Comparison of ENCODE assay signal across 1 cellular context in the genomic region with DNA sequence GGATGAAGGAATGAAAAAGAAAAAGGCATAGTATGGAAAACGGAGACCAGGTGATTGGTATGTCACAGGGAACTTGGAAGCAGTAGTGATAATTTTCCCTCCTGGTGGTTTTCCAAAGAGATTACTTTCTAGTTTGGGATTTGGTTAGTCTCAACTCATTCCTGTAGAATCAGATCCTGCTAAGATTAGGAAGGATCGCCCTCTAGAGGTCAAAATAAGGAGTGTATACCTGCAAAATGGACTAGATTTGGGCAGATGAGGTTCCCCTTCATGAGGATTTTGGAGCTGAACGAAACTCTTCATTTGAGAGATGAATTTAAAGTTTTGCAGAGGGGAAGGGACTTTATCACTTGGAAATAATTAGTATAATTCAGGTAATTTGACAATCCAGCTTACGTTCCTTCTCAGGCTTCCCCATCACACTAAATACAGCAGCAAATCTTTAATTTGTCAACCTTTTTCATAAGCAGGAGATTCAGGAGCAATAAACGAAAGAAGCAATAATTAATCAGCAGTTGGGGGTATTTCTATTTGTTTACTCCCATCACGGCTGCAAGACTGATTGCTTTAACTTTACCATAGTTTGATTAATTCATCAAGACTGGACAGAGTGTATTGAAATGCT.
TF ChIP-seq lines count a peak whose summit lies in the region.

No MANE protein-coding gene starts in this region.

TF ChIP-seq in H1, 55 proteins besides CTCF, POLR2A, EP300 and RAD21 (continued from another document):
- TF ChIP-seq, protein P1, sequence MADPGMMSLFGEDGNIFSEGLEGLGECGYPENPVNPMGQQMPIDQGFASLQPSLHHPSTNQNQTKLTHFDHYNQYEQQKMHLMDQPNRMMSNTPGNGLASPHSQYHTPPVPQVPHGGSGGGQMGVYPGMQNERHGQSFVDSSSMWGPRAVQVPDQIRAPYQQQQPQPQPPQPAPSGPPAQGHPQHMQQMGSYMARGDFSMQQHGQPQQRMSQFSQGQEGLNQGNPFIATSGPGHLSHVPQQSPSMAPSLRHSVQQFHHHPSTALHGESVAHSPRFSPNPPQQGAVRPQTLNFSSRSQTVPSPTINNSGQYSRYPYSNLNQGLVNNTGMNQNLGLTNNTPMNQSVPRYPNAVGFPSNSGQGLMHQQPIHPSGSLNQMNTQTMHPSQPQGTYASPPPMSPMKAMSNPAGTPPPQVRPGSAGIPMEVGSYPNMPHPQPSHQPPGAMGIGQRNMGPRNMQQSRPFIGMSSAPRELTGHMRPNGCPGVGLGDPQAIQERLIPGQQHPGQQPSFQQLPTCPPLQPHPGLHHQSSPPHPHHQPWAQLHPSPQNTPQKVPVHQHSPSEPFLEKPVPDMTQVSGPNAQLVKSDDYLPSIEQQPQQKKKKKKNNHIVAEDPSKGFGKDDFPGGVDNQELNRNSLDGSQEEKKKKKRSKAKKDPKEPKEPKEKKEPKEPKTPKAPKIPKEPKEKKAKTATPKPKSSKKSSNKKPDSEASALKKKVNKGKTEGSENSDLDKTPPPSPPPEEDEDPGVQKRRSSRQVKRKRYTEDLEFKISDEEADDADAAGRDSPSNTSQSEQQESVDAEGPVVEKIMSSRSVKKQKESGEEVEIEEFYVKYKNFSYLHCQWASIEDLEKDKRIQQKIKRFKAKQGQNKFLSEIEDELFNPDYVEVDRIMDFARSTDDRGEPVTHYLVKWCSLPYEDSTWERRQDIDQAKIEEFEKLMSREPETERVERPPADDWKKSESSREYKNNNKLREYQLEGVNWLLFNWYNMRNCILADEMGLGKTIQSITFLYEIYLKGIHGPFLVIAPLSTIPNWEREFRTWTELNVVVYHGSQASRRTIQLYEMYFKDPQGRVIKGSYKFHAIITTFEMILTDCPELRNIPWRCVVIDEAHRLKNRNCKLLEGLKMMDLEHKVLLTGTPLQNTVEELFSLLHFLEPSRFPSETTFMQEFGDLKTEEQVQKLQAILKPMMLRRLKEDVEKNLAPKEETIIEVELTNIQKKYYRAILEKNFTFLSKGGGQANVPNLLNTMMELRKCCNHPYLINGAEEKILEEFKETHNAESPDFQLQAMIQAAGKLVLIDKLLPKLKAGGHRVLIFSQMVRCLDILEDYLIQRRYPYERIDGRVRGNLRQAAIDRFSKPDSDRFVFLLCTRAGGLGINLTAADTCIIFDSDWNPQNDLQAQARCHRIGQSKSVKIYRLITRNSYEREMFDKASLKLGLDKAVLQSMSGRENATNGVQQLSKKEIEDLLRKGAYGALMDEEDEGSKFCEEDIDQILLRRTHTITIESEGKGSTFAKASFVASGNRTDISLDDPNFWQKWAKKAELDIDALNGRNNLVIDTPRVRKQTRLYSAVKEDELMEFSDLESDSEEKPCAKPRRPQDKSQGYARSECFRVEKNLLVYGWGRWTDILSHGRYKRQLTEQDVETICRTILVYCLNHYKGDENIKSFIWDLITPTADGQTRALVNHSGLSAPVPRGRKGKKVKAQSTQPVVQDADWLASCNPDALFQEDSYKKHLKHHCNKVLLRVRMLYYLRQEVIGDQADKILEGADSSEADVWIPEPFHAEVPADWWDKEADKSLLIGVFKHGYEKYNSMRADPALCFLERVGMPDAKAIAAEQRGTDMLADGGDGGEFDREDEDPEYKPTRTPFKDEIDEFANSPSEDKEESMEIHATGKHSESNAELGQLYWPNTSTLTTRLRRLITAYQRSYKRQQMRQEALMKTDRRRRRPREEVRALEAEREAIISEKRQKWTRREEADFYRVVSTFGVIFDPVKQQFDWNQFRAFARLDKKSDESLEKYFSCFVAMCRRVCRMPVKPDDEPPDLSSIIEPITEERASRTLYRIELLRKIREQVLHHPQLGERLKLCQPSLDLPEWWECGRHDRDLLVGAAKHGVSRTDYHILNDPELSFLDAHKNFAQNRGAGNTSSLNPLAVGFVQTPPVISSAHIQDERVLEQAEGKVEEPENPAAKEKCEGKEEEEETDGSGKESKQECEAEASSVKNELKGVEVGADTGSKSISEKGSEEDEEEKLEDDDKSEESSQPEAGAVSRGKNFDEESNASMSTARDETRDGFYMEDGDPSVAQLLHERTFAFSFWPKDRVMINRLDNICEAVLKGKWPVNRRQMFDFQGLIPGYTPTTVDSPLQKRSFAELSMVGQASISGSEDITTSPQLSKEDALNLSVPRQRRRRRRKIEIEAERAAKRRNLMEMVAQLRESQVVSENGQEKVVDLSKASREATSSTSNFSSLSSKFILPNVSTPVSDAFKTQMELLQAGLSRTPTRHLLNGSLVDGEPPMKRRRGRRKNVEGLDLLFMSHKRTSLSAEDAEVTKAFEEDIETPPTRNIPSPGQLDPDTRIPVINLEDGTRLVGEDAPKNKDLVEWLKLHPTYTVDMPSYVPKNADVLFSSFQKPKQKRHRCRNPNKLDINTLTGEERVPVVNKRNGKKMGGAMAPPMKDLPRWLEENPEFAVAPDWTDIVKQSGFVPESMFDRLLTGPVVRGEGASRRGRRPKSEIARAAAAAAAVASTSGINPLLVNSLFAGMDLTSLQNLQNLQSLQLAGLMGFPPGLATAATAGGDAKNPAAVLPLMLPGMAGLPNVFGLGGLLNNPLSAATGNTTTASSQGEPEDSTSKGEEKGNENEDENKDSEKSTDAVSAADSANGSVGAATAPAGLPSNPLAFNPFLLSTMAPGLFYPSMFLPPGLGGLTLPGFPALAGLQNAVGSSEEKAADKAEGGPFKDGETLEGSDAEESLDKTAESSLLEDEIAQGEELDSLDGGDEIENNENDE (IDR thresholded peaks at IDR 0.05; ENCODE audit: insufficient replicate concordance, low read length): no peak
- no peak for TF ChIP-seq EGR1 (IDR thresholded peaks at IDR 0.05; ENCODE audit: borderline replicate concordance, low read depth, low read length)
- no peak for TF ChIP-seq KDM4A (IDR thresholded peaks at IDR 0.05; ENCODE audit: low read depth, low read length, severe bottlenecking)
- no peak for TF ChIP-seq POU5F1 (IDR thresholded peaks at IDR 0.05; ENCODE audit: low read depth, low read length)
- TF ChIP-seq ZNF274 (IDR thresholded peaks at IDR 0.05; ENCODE audit: borderline replicate concordance, extremely low read depth, low read length): no peak
- no peak for TF ChIP-seq NRF1 (IDR thresholded peaks at IDR 0.05; ENCODE audit: low read depth, low read length)
- no peak for TF ChIP-seq ASH2L (IDR thresholded peaks at IDR 0.05; ENCODE audit: low read length)
- TF ChIP-seq POLR2AphosphoS5 (IDR thresholded peaks at IDR 0.05; ENCODE audit: low read depth, low read length): no peak
- TF ChIP-seq JUND (IDR thresholded peaks at IDR 0.05; ENCODE audit: low read length): no peak
- TF ChIP-seq KDM1A (IDR thresholded peaks at IDR 0.05; ENCODE audit: borderline replicate concordance, low read length): no peak
- TF ChIP-seq HDAC2 (IDR thresholded peaks at IDR 0.05; ENCODE audit: borderline replicate concordance in 1 of 2, low read depth in 2 of 2, low read length in 2 of 2): no peak
- TF ChIP-seq RXRA (IDR thresholded peaks at IDR 0.05; ENCODE audit: insufficient read depth, low read depth, low read length): no peak
- TF ChIP-seq, protein P2, sequence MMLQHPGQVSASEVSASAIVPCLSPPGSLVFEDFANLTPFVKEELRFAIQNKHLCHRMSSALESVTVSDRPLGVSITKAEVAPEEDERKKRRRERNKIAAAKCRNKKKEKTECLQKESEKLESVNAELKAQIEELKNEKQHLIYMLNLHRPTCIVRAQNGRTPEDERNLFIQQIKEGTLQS (IDR thresholded peaks at IDR 0.05; ENCODE audit: insufficient read depth, low read depth, low read length): no peak
- TF ChIP-seq CHD1 (IDR thresholded peaks at IDR 0.05; ENCODE audit: low read depth, low read length): no peak
